Comparison of ENCODE assay signal across 15 cellular contexts in genomic region chr9:120941046-120941770, GRCh38. TPM values are rescaled to one million over a fixed set of nuclear protein-coding genes. Genes with fewer than 3 reads are reported as not detected.
DNase-seq lines count a peak whose midpoint lies in the region; ATAC-seq, FAIRE-seq and TF ChIP-seq lines count a peak whose summit lies in the region.
"Had no signal": no experiment of that assay in that cellular context is flagged by ENCODE, and none has a peak within 500 bp of the region (broad histone marks: within the 10 kb centered on the region; RNA-seq: fewer than 3 reads in every experiment).

No MANE protein-coding gene starts in this region.

- intact Hi-C loops in Right ventricle myocardium inferior (cut with DNase I) (no loop called here), pancreas (cut with DNase I) (no loop called here)

- CTCF ChIA-PET in activated naive CD4-positive, alpha-beta T cell treated with anti-CD3 and anti-CD28 coated beads, Interleukin-2, amount 10 ng/mL, durations not matched to agents 7 days and 5 days (lab: Charles Lee): interaction anchor here (2.2 to 7.9 kb wide), 2 partner anchors 40 to 69 kb away, joined by 5 to 83 read pairs; partner anchors contain the start of gene PHF19

- no peak for TF ChIP-seq CTCF in right atrium auricular region (IDR thresholded peaks at IDR 0.05)
- TF ChIP-seq CTCF in epithelial cell of esophagus (IDR thresholded peaks at IDR 0.05; ENCODE audit: insufficient read depth, low read depth, low read length, missing control alignments): no peak
- no peak for TF ChIP-seq CTCF in nephron (IDR thresholded peaks at IDR 0.05; ENCODE audit: unreplicated experiment in 3 of 3)
- TF ChIP-seq CTCF in pancreas (IDR thresholded peaks at IDR 0.05): no peak

- DNase-seq in right atrium auricular region (ENCODE audit: low spot score): no peak
- no peak for DNase-seq in Right ventricle myocardium inferior (ENCODE audit: missing footprints)
- peak; percentile 82 for DNase-seq in epithelial cell of esophagus (ENCODE audit: low read depth)
- no peak for DNase-seq in 8988T
- no peak for DNase-seq in activated naive CD4-positive, alpha-beta T cell treated with anti-CD3 and anti-CD28 coated beads, Interleukin-2, amount 10 ng/mL, durations not matched to agents 7 days and 5 days
- no peak for DNase-seq in pancreas
- DNase-seq: DMS79, left ventricle myocardium superior, NCI-H2171, OCI-M1, T-helper 1 cell, trophoblast cell had no signal

- no peaks in the 10 kb centered on the region for H3K9me3 ChIP-seq in right atrium auricular region
- no peaks in the 10 kb centered on the region for H3K9me3 ChIP-seq in pancreas

- H3K4me1 Mint-ChIP-seq in nephron: peaks cover 69% of the 10 kb centered on the region
- peaks cover 16% of the 10 kb centered on the region for H3K4me1 Mint-ChIP-seq in activated naive CD4-positive, alpha-beta T cell treated with anti-CD3 and anti-CD28 coated beads, Interleukin-2, amount 10 ng/mL, durations not matched to agents 7 days and 5 days

- H3K36me3 Mint-ChIP-seq in nephron (ENCODE audit: low read depth): no peaks in the 10 kb centered on the region
- H3K36me3 Mint-ChIP-seq in activated naive CD4-positive, alpha-beta T cell treated with anti-CD3 and anti-CD28 coated beads, Interleukin-2, amount 10 ng/mL, durations not matched to agents 7 days and 5 days: no peaks in the 10 kb centered on the region

- H3K4me3 ChIP-seq in right atrium auricular region (no peak overlapping the region), epithelial cell of esophagus (ENCODE audit: low read length) (no peak overlapping the region), pancreas (no peak overlapping the region)
- H3K4me3 ChIP-seq: GM12878 had no signal

- no peak overlapping the region for H3K4me3 Mint-ChIP-seq in nephron
- H3K4me3 Mint-ChIP-seq in activated naive CD4-positive, alpha-beta T cell treated with anti-CD3 and anti-CD28 coated beads, Interleukin-2, amount 10 ng/mL, durations not matched to agents 7 days and 5 days: no peak overlapping the region

- H3K27ac Mint-ChIP-seq in nephron: peak overlapping the region; percentile 24 to 65 (median 54)
- no peak overlapping the region for H3K27ac Mint-ChIP-seq in activated naive CD4-positive, alpha-beta T cell treated with anti-CD3 and anti-CD28 coated beads, Interleukin-2, amount 10 ng/mL, durations not matched to agents 7 days and 5 days

- no peaks in the 10 kb centered on the region for H3K27me3 Mint-ChIP-seq in nephron (ENCODE audit: low read depth)
- H3K27me3 Mint-ChIP-seq in activated naive CD4-positive, alpha-beta T cell treated with anti-CD3 and anti-CD28 coated beads, Interleukin-2, amount 10 ng/mL, durations not matched to agents 7 days and 5 days: peaks cover 12% of the 10 kb centered on the region

- no peak for FAIRE-seq in pancreas (lab: Jason Lieb, UNC)
- FAIRE-seq: GM12878 had no signal

- peak overlapping the region; percentile 18 to 62 for H3K27ac ChIP-seq in right atrium auricular region
- H3K27ac ChIP-seq in pancreas: no peak overlapping the region

- no peak for ATAC-seq in Right ventricle myocardium inferior
- ATAC-seq in HG02840 (IDR thresholded peaks at IDR 0.05; ENCODE audit: low FRiP score, unreplicated experiment): no peak
- ATAC-seq in pancreas: no peak
- ATAC-seq: GM12878, left ventricle myocardium superior had no signal

- WGBS in pancreas, 2 donors: 89 to 94% methylated on average over 6 of the region's 6 CpGs

- H3K27me3 ChIP-seq in right atrium auricular region: no peaks in the 10 kb centered on the region
- H3K27me3 ChIP-seq in pancreas: no peaks in the 10 kb centered on the region

- H3K36me3 ChIP-seq in right atrium auricular region (no peaks in the 10 kb centered on the region), pancreas (no peaks in the 10 kb centered on the region)

- H3K4me1 ChIP-seq in right atrium auricular region (peaks cover 0 to 19% of the 10 kb centered on the region in 2 donors), pancreas (peaks cover 2% of the 10 kb centered on the region in 3 donors)

- no peaks in the 10 kb centered on the region for H3K9me3 Mint-ChIP-seq in nephron
- no peaks in the 10 kb centered on the region for H3K9me3 Mint-ChIP-seq in activated naive CD4-positive, alpha-beta T cell treated with anti-CD3 and anti-CD28 coated beads, Interleukin-2, amount 10 ng/mL, durations not matched to agents 7 days and 5 days

RNA-seq across cellular contexts. Expression of gene TRAF1, which starts 14.6 kb away (rescaled TPM):
- total RNA-seq in right atrium auricular region: 1 to 10 TPM; 2.0 to 3.0 TPM
- total RNA-seq in Right ventricle myocardium inferior: 2.1 TPM
- total RNA-seq in pancreas: 1 to 10 TPM; 1.3 to 8.1 (median 1.7) TPM
- 1 to 10 TPM; 5.2 to 6.2 TPM for polyA plus RNA-seq in pancreas

Comparison
In these comparisons a context has a peak if more than half of its experiments do, and no peak if none do; other contexts are left out.
1. H3K27ac ChIP-seq: peak in right atrium auricular region (2 of 2); none in pancreas (0 of 4).